11 cellular contexts compared by ENCODE assay signal in the genomic region with DNA sequence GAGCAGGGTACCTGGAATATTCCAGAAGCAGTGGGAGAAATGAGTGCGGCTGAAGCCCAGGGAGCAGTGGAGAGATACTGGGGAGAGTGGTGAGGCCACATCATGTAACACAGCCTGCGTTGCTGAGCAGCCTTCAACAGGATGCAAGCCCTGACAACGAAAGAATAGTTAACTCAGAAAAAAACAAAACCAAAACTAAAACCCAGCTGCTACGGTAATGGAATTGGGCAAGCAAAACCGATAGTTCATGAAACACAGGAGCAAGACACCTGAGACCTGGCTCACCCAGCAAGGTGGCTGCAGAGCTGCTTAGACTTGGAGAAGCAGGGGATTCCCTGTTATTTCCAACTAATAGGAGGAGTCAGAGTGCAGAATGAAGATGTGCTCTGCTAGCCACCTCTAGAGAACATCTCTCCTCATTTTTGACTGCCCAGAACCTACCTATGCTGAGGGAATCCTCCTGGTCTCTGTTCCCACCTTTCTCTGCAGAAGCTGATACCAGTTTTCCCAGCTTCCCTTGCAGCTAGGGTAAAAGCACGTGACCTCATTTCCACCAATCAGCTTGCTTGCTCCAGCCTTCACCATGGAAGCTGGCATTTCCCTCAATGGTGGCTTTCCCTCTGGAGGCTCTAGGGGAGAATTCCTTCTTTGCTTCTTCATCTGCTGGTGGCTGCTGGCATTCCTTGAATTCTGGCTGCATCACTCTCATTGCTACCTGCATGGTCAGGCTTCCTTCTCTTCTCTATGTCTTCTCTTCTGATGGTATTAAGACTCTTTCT. TPM values are rescaled to one million over a fixed set of nuclear protein-coding genes. Genes with fewer than 3 reads are reported as not detected.
A peak's percentile ranks its signal among the peaks of the same experiment; 100 is the strongest.
DNase-seq lines count a peak whose midpoint lies in the region; ATAC-seq and TF ChIP-seq lines count a peak whose summit lies in the region.
"Had no signal": no experiment of that assay in that cellular context is flagged by ENCODE, and none has a peak within 500 bp of the region (broad histone marks: within the 10 kb centered on the region; RNA-seq: fewer than 3 reads in every experiment).

No MANE protein-coding gene starts in this region.

- H3K36me3 Mint-ChIP-seq in activated T-cell treated with anti-CD3 and anti-CD28 coated beads, Interleukin-2, amount 50 U/mL, for 72 hours (ENCODE audit: insufficient read depth in 2 of 2): peaks cover 0 to 2% of the 10 kb centered on the region in 2 donors
- H3K36me3 Mint-ChIP-seq in stimulated activated naive B cell treated with anti-CD40 and anti-IgM and Interleukin-4, amounts not matched to agents 10 μg/mL and 1 μg/mL and 100 μg/mL, for 72 hours: peaks cover 0 to 2% of the 10 kb centered on the region in 2 donors

- no peak overlapping the region for H3K4me3 ChIP-seq in gastrocnemius medialis

- H3K4me1 ChIP-seq in gastrocnemius medialis: no peaks in the 10 kb centered on the region

- H3K27ac ChIP-seq in gastrocnemius medialis: no peak overlapping the region
- H3K27ac ChIP-seq: epithelial cell of prostate, HL-60 had no signal

- no peaks in the 10 kb centered on the region for H3K36me3 ChIP-seq in gastrocnemius medialis

- TF ChIP-seq CTCF in gastrocnemius medialis (IDR thresholded peaks at IDR 0.05 in 4 of 5, conservative IDR thresholded peaks at IDR 0.05 in 1 of 5): no peak

- ATAC-seq in HG03159 (IDR thresholded peaks at IDR 0.05; ENCODE audit: unreplicated experiment) (peak; percentile 87), gastrocnemius medialis (no peak)
- ATAC-seq in activated T-cell treated with anti-CD3 and anti-CD28 coated beads, Interleukin-2, amount 50 U/mL, for 72 hours (replicated peaks in 1 of 2): peak; percentile 85 to 96
- peak; percentile 50 to 62 for ATAC-seq in stimulated activated naive B cell treated with anti-CD40 and anti-IgM and Interleukin-4, amounts not matched to agents 10 μg/mL and 1 μg/mL and 100 μg/mL, for 72 hours (replicated peaks)

- H3K9me3 ChIP-seq in gastrocnemius medialis: no peaks in the 10 kb centered on the region

- DNase-seq in NOMO-1 treated with DMSO at 0.1 percent for 48 hours (lab: John Stamatoyannopoulos, UW; ENCODE audit: unreplicated experiment): peak; percentile 6
- DNase-seq in NOMO-1 treated with dmso at 0.1 percent for 144 hours (lab: John Stamatoyannopoulos, UW; ENCODE audit: unreplicated experiment): no peak
- peak; percentile 21 to 30 for DNase-seq in activated T-cell treated with anti-CD3 and anti-CD28 coated beads, Interleukin-2, amount 50 U/mL, for 72 hours
- peak; percentile 1 for DNase-seq in stimulated activated naive B cell treated with anti-CD40 and anti-IgM and Interleukin-4, amounts not matched to agents 10 μg/mL and 1 μg/mL and 100 μg/mL, for 72 hours
- DNase-seq in SK-N-DZ (ENCODE audit: low spot score): no peak
- DNase-seq in gastrocnemius medialis: no peak
- DNase-seq in hepatic stellate cell (ENCODE audit: low spot score): no peak
- DNase-seq: T-helper 9 cell had no signal

- peak overlapping the region; percentile 26 for H3K27ac Mint-ChIP-seq in activated T-cell treated with anti-CD3 and anti-CD28 coated beads, Interleukin-2, amount 50 U/mL, for 72 hours
- H3K27ac Mint-ChIP-seq in stimulated activated naive B cell treated with anti-CD40 and anti-IgM and Interleukin-4, amounts not matched to agents 10 μg/mL and 1 μg/mL and 100 μg/mL, for 72 hours: peak overlapping the region; percentile 68

- in situ Hi-C loops in gastrocnemius medialis (cut with MboI; ENCODE audit: low sequenced_read_pairs in 4 of 4): no loop called here

- H3K4me1 Mint-ChIP-seq in activated T-cell treated with anti-CD3 and anti-CD28 coated beads, Interleukin-2, amount 50 U/mL, for 72 hours (ENCODE audit: low read depth): peaks cover 14% of the 10 kb centered on the region
- H3K4me1 Mint-ChIP-seq in stimulated activated naive B cell treated with anti-CD40 and anti-IgM and Interleukin-4, amounts not matched to agents 10 μg/mL and 1 μg/mL and 100 μg/mL, for 72 hours: peaks cover 25 to 39% of the 10 kb centered on the region in 2 donors

- H3K27me3 Mint-ChIP-seq in activated T-cell treated with anti-CD3 and anti-CD28 coated beads, Interleukin-2, amount 50 U/mL, for 72 hours (ENCODE audit: low read depth): no peaks in the 10 kb centered on the region
- peaks cover under 1 to 1% of the 10 kb centered on the region in 2 donors for H3K27me3 Mint-ChIP-seq in stimulated activated naive B cell treated with anti-CD40 and anti-IgM and Interleukin-4, amounts not matched to agents 10 μg/mL and 1 μg/mL and 100 μg/mL, for 72 hours

- intact Hi-C loops in gastrocnemius medialis (cut with DNase I; ENCODE audit: low total_unique reads): no loop called here

- peak overlapping the region; percentile 81 to 87 for H3K4me3 Mint-ChIP-seq in activated T-cell treated with anti-CD3 and anti-CD28 coated beads, Interleukin-2, amount 50 U/mL, for 72 hours
- peak overlapping the region; percentile 53 to 74 for H3K4me3 Mint-ChIP-seq in stimulated activated naive B cell treated with anti-CD40 and anti-IgM and Interleukin-4, amounts not matched to agents 10 μg/mL and 1 μg/mL and 100 μg/mL, for 72 hours

- no peaks in the 10 kb centered on the region for H3K9me3 Mint-ChIP-seq in activated T-cell treated with anti-CD3 and anti-CD28 coated beads, Interleukin-2, amount 50 U/mL, for 72 hours
- H3K9me3 Mint-ChIP-seq in stimulated activated naive B cell treated with anti-CD40 and anti-IgM and Interleukin-4, amounts not matched to agents 10 μg/mL and 1 μg/mL and 100 μg/mL, for 72 hours: peaks cover 0 to 5% of the 10 kb centered on the region in 2 donors

- no peak for TF ChIP-seq POLR2A in gastrocnemius medialis (IDR thresholded peaks at IDR 0.05)

- no peaks in the 10 kb centered on the region for H3K27me3 ChIP-seq in gastrocnemius medialis

RNA-seq across cellular contexts. Expression of a gene that starts 59.4 kb away (rescaled TPM):
- total RNA-seq in activated T-cell treated with anti-CD3 and anti-CD28 coated beads, Interleukin-2, amount 50 U/mL, for 72 hours: 10 to 100 TPM; 17.1 to 17.9 TPM
- 1.6 TPM in 2 replicates for polyA plus RNA-seq in SK-N-DZ (2014; cell fraction: cytosol; rRNA removed)
- 1.2 and 1.4 TPM in 2 replicates for polyA plus RNA-seq in SK-N-DZ (2014; cell fraction: nucleus; rRNA removed)
- total RNA-seq in gastrocnemius medialis: 1 to 10 TPM in 3 of 4 donors, under 1 TPM in 1; 0.87 to 7.9 (median 1.4) TPM

Comparison
In these comparisons a context has a peak if more than half of its experiments do, and no peak if none do; other contexts are left out.
1. DNase-seq: peak in NOMO-1 treated with DMSO at 0.1 percent for 48 hours (single experiment), activated T-cell treated with anti-CD3 and anti-CD28 coated beads, Interleukin-2, amount 50 U/mL, for 72 hours (2 of 2) and stimulated activated naive B cell treated with anti-CD40 and anti-IgM and Interleukin-4, amounts not matched to agents 10 μg/mL and 1 μg/mL and 100 μg/mL, for 72 hours (single experiment); none in NOMO-1 treated with dmso at 0.1 percent for 144 hours (single experiment), SK-N-DZ (single experiment), gastrocnemius medialis (0 of 2) and hepatic stellate cell (single experiment).
2. ATAC-seq: peak in HG03159 (single experiment), activated T-cell treated with anti-CD3 and anti-CD28 coated beads, Interleukin-2, amount 50 U/mL, for 72 hours (2 of 2) and stimulated activated naive B cell treated with anti-CD40 and anti-IgM and Interleukin-4, amounts not matched to agents 10 μg/mL and 1 μg/mL and 100 μg/mL, for 72 hours (2 of 2); none in gastrocnemius medialis (0 of 2).